1 cellular context compared by ENCODE assay signal in the genomic region with DNA sequence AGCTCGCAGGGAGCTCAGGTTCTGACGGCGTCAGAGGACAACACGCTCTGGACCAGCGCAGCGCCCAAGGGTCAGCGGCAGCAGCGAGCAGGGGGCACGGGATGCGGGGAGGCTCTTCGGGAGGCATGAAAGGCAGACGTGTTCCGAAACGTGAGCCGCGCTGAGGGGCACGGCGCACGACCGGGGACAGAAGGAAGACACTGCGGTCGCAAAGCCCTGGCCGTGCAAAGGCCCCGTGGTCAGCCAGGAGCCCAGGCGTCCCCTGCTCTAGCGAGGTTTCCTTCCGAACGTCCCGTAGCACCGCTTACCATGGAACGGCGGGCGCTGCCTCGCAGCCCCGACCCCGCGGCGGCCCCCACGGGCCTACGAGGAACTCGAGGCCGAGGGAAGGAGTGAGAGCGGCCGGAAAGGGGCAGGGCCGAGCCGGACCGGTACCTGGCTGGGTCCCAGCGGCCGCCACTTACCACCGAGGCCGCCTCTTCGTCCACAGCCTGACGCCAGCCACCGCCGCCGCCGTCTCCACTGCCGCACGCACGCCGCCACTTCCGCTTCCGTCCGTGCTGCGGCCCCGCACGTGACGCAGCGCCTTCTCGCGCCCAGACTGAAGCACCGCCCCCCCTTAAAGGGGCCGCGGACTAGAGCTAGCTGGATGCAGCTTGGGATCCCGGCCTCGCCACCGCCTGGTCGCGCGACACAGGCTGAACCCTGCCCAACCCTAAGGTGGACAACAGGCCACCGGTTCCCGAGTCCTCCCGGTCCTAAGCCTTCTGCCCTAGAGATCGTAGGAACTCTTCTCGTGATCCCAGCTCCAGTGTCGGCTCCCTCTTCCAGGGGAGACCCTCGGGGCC.
TF ChIP-seq lines count a peak whose summit lies in the region.

No MANE protein-coding gene starts in this region.

TF ChIP-seq in HepG2, 621 proteins besides CTCF, POLR2A, EP300 and RAD21 (continues in another document):
- TF ChIP-seq ZMYM4 (CRISPR knock-in tag; IDR thresholded peaks at IDR 0.05) (peak; percentile 78), ZFP90 (CRISPR knock-in tag; IDR thresholded peaks at IDR 0.05; ENCODE audit: borderline replicate concordance) (no peak; the same call in 1 of the 2 replicates), ZBTB38 (CRISPR knock-in tag; IDR thresholded peaks at IDR 0.05) (peak; percentile 92), GZF1 (CRISPR knock-in tag; IDR thresholded peaks at IDR 0.05) (no peak), ZNF577 (CRISPR knock-in tag; IDR thresholded peaks at IDR 0.05; ENCODE audit: borderline replicate concordance, low read depth) (no peak), ZNF556 (CRISPR knock-in tag; IDR thresholded peaks at IDR 0.05; ENCODE audit: borderline replicate concordance) (peak; percentile 67; the same call in 1 of the 2 replicates), STAG1 (CRISPR knock-in tag; IDR thresholded peaks at IDR 0.05) (peak; percentile 10; the same call in 1 of the 2 replicates), ZNF674 (CRISPR knock-in tag; IDR thresholded peaks at IDR 0.05; ENCODE audit: low read depth) (no peak), U2AF1 (optimal IDR thresholded peaks at IDR 0.05; ENCODE audit: low read depth, low read length) (peak; percentile 75), TOPORS (CRISPR knock-in tag; IDR thresholded peaks at IDR 0.05) (no peak), CBX1 (IDR thresholded peaks at IDR 0.05; ENCODE audit: low read depth) (peak; percentile 73), HNF4A (CRISPR knock-in tag; IDR thresholded peaks at IDR 0.05) (no peak), NONO (IDR thresholded peaks at IDR 0.05) (no peak), NONO (CRISPR knock-in tag; conservative IDR thresholded peaks at IDR 0.05) (peak; percentile 95), ELF4 (CRISPR knock-in tag; IDR thresholded peaks at IDR 0.05; ENCODE audit: borderline replicate concordance) (peak; percentile 88), KDM5B (CRISPR knock-in tag; IDR thresholded peaks at IDR 0.05; ENCODE audit: borderline replicate concordance) (peak; percentile 71), ZNF75D (CRISPR knock-in tag; IDR thresholded peaks at IDR 0.05; ENCODE audit: borderline replicate concordance) (no peak), GTF2F1 (IDR thresholded peaks at IDR 0.05; ENCODE audit: low read length) (no peak), NFRKB (IDR thresholded peaks at IDR 0.05) (no peak), KAT7 (CRISPR knock-in tag; IDR thresholded peaks at IDR 0.05; ENCODE audit: borderline replicate concordance) (peak; percentile 94; the same call in 1 of the 2 replicates), ZNF205 (CRISPR knock-in tag; IDR thresholded peaks at IDR 0.05) (peak; percentile 60; the same call in 1 of the 2 replicates), FLYWCH1 (CRISPR knock-in tag; IDR thresholded peaks at IDR 0.05) (peak; percentile 89; the same call in 1 of the 2 replicates), DPF2 (CRISPR knock-in tag; IDR thresholded peaks at IDR 0.05; ENCODE audit: borderline replicate concordance, low read depth) (no peak), KMT2B (CRISPR knock-in tag; IDR thresholded peaks at IDR 0.05) (peak; percentile 91), ZNF260 (CRISPR knock-in tag; IDR thresholded peaks at IDR 0.05; ENCODE audit: borderline replicate concordance, low read depth) (no peak)
- TF ChIP-seq, protein P1, sequence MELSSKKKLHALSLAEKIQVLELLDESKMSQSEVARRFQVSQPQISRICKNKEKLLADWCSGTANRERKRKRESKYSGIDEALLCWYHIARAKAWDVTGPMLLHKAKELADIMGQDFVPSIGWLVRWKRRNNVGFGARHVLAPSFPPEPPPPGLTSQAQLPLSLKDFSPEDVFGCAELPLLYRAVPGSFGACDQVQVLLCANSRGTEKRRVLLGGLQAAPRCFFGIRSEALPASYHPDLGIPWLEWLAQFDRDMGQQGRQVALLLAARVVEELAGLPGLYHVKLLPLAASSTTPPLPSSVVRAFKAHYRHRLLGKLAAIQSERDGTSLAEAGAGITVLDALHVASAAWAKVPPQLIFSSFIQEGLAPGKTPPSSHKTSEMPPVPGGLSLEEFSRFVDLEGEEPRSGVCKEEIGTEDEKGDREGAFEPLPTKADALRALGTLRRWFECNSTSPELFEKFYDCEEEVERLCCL (CRISPR knock-in tag; IDR thresholded peaks at IDR 0.05; ENCODE audit: borderline replicate concordance) = peak; percentile 40; the same call in 1 of the 2 replicates
- TF ChIP-seq, protein P2, sequence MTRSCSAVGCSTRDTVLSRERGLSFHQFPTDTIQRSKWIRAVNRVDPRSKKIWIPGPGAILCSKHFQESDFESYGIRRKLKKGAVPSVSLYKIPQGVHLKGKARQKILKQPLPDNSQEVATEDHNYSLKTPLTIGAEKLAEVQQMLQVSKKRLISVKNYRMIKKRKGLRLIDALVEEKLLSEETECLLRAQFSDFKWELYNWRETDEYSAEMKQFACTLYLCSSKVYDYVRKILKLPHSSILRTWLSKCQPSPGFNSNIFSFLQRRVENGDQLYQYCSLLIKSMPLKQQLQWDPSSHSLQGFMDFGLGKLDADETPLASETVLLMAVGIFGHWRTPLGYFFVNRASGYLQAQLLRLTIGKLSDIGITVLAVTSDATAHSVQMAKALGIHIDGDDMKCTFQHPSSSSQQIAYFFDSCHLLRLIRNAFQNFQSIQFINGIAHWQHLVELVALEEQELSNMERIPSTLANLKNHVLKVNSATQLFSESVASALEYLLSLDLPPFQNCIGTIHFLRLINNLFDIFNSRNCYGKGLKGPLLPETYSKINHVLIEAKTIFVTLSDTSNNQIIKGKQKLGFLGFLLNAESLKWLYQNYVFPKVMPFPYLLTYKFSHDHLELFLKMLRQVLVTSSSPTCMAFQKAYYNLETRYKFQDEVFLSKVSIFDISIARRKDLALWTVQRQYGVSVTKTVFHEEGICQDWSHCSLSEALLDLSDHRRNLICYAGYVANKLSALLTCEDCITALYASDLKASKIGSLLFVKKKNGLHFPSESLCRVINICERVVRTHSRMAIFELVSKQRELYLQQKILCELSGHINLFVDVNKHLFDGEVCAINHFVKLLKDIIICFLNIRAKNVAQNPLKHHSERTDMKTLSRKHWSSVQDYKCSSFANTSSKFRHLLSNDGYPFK (CRISPR knock-in tag; IDR thresholded peaks at IDR 0.05; ENCODE audit: borderline replicate concordance) = peak; percentile 56; the same call in 1 of the 2 replicates
- TF ChIP-seq, protein P3, sequence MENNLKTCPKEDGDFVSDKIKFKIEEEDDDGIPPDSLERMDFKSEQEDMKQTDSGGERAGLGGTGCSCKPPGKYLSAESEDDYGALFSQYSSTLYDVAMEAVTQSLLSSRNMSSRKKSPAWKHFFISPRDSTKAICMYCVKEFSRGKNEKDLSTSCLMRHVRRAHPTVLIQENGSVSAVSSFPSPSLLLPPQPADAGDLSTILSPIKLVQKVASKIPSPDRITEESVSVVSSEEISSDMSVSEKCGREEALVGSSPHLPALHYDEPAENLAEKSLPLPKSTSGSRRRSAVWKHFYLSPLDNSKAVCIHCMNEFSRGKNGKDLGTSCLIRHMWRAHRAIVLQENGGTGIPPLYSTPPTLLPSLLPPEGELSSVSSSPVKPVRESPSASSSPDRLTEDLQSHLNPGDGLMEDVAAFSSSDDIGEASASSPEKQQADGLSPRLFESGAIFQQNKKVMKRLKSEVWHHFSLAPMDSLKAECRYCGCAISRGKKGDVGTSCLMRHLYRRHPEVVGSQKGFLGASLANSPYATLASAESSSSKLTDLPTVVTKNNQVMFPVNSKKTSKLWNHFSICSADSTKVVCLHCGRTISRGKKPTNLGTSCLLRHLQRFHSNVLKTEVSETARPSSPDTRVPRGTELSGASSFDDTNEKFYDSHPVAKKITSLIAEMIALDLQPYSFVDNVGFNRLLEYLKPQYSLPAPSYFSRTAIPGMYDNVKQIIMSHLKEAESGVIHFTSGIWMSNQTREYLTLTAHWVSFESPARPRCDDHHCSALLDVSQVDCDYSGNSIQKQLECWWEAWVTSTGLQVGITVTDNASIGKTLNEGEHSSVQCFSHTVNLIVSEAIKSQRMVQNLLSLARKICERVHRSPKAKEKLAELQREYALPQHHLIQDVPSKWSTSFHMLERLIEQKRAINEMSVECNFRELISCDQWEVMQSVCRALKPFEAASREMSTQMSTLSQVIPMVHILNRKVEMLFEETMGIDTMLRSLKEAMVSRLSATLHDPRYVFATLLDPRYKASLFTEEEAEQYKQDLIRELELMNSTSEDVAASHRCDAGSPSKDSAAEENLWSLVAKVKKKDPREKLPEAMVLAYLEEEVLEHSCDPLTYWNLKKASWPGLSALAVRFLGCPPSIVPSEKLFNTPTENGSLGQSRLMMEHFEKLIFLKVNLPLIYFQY (CRISPR knock-in tag; IDR thresholded peaks at IDR 0.05; ENCODE audit: borderline replicate concordance) = no peak; the same call in 1 of the 2 replicates
- TF ChIP-seq, protein P4, sequence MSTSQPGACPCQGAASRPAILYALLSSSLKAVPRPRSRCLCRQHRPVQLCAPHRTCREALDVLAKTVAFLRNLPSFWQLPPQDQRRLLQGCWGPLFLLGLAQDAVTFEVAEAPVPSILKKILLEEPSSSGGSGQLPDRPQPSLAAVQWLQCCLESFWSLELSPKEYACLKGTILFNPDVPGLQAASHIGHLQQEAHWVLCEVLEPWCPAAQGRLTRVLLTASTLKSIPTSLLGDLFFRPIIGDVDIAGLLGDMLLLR (CRISPR knock-in tag; IDR thresholded peaks at IDR 0.05) = no peak
- TF ChIP-seq, protein P5, sequence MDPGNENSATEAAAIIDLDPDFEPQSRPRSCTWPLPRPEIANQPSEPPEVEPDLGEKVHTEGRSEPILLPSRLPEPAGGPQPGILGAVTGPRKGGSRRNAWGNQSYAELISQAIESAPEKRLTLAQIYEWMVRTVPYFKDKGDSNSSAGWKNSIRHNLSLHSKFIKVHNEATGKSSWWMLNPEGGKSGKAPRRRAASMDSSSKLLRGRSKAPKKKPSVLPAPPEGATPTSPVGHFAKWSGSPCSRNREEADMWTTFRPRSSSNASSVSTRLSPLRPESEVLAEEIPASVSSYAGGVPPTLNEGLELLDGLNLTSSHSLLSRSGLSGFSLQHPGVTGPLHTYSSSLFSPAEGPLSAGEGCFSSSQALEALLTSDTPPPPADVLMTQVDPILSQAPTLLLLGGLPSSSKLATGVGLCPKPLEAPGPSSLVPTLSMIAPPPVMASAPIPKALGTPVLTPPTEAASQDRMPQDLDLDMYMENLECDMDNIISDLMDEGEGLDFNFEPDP (CRISPR knock-in tag; conservative IDR thresholded peaks at IDR 0.05) = no peak
- TF ChIP-seq, protein P6, sequence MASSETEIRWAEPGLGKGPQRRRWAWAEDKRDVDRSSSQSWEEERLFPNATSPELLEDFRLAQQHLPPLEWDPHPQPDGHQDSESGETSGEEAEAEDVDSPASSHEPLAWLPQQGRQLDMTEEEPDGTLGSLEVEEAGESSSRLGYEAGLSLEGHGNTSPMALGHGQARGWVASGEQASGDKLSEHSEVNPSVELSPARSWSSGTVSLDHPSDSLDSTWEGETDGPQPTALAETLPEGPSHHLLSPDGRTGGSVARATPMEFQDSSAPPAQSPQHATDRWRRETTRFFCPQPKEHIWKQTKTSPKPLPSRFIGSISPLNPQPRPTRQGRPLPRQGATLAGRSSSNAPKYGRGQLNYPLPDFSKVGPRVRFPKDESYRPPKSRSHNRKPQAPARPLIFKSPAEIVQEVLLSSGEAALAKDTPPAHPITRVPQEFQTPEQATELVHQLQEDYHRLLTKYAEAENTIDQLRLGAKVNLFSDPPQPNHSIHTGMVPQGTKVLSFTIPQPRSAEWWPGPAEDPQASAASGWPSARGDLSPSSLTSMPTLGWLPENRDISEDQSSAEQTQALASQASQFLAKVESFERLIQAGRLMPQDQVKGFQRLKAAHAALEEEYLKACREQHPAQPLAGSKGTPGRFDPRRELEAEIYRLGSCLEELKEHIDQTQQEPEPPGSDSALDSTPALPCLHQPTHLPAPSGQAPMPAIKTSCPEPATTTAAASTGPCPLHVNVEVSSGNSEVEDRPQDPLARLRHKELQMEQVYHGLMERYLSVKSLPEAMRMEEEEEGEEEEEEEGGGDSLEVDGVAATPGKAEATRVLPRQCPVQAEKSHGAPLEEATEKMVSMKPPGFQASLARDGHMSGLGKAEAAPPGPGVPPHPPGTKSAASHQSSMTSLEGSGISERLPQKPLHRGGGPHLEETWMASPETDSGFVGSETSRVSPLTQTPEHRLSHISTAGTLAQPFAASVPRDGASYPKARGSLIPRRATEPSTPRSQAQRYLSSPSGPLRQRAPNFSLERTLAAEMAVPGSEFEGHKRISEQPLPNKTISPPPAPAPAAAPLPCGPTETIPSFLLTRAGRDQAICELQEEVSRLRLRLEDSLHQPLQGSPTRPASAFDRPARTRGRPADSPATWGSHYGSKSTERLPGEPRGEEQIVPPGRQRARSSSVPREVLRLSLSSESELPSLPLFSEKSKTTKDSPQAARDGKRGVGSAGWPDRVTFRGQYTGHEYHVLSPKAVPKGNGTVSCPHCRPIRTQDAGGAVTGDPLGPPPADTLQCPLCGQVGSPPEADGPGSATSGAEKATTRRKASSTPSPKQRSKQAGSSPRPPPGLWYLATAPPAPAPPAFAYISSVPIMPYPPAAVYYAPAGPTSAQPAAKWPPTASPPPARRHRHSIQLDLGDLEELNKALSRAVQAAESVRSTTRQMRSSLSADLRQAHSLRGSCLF (CRISPR knock-in tag; IDR thresholded peaks at IDR 0.05; ENCODE audit: borderline replicate concordance) = no peak
- TF ChIP-seq, protein P7, sequence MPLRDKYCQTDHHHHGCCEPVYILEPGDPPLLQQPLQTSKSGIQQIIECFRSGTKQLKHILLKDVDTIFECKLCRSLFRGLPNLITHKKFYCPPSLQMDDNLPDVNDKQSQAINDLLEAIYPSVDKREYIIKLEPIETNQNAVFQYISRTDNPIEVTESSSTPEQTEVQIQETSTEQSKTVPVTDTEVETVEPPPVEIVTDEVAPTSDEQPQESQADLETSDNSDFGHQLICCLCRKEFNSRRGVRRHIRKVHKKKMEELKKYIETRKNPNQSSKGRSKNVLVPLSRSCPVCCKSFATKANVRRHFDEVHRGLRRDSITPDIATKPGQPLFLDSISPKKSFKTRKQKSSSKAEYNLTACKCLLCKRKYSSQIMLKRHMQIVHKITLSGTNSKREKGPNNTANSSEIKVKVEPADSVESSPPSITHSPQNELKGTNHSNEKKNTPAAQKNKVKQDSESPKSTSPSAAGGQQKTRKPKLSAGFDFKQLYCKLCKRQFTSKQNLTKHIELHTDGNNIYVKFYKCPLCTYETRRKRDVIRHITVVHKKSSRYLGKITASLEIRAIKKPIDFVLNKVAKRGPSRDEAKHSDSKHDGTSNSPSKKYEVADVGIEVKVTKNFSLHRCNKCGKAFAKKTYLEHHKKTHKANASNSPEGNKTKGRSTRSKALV (CRISPR knock-in tag; IDR thresholded peaks at IDR 0.05) = 0 out of 2 replicates have a peak, but pooled peaks have one; percentile 76
